Comparison of ENCODE assay signal across 8 cellular contexts in the genomic region with DNA sequence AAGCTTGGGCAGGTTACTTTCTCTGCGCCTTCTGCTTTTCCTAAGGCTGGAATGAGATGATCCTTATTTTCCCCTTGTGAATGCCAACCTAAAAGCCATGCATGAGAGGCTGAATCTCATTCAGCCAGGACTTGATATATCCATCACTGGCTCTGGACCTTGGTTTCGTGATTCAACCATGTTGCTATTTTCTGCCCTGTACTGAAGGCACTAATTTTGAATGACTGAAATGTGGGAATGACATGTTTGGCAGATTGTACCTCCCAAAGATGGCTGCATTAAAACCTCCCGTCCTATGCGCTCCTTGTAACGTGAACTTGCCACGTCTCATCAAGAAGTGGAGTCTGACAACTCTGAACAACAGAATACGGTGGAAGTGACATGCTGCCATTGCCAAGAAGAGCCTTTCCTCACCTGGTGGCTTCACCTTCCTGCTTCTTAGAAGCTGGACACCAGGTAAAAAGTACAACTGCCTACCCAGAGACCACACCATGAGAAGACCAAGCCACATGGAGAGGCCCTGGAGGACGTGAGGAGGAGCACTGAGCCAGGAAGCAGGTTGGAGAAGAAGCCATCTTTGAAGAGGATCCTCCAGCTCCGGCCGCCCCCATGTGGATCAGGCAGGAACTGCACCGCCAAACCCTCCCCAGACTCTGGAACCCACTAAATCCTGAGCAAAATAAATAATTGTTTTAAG.
DNase-seq lines count a peak whose midpoint lies in the region; ATAC-seq lines count a peak whose summit lies in the region.

No MANE protein-coding gene starts in this region.

- H3K4me3 ChIP-seq in mesendoderm (ENCODE audit: low read length), result no peak overlapping the region

- no peaks in the 10 kb centered on the region for H3K79me1 ChIP-seq in mesendoderm (ENCODE audit: low read length)

- H3K23ac ChIP-seq in mesendoderm (ENCODE audit: low read length), result no peak overlapping the region

- H3K9me3 Mint-ChIP-seq in activated CD4-positive, alpha-beta memory T cell treated with anti-CD3 and anti-CD28 coated beads for 36 hours, result no peaks in the 10 kb centered on the region

- H3K4me3 Mint-ChIP-seq in activated CD4-positive, alpha-beta memory T cell treated with anti-CD3 and anti-CD28 coated beads for 36 hours, result no peak overlapping the region

- intact Hi-C loops in activated CD4-positive, alpha-beta memory T cell treated with anti-CD3 and anti-CD28 coated beads for 36 hours (cut with micrococcal nuclease), result loop anchor here (1.0 kb wide), 3 partner anchors 9 to 187 kb away; no protein-coding TSS in a partner anchor

- POLR2A ChIA-PET in activated CD4-positive, alpha-beta memory T cell treated with anti-CD3 and anti-CD28 coated beads for 36 hours (lab: Charles Lee), result interaction anchor here (1.1 kb wide), 1 partner anchor 14 kb away, joined by 4 read pairs; no protein-coding TSS in a partner anchor

- no peaks in the 10 kb centered on the region for H3K4me1 ChIP-seq in mesendoderm (ENCODE audit: control insufficient read depth, low read depth, low read length)

- H2BK5ac ChIP-seq in mesendoderm (ENCODE audit: low read length), result no peak overlapping the region

- no peak overlapping the region for H3K4me2 ChIP-seq in mesendoderm (ENCODE audit: low read length)

- no peak overlapping the region for H4K5ac ChIP-seq in mesendoderm (ENCODE audit: low read length)

- H3K56ac ChIP-seq in mesendoderm (ENCODE audit: low read length), result no peak overlapping the region

- WGBS in mesendoderm (ENCODE audit: extremely low coverage, insufficient coverage, low lambda C conversion rate), result no CpG with 5 or more reads among the region's 11 CpGs

- no peaks in the 10 kb centered on the region for H3K36me3 ChIP-seq in mesendoderm (ENCODE audit: control insufficient read depth, insufficient read depth, low read length)

- ATAC-seq in HG03103 (IDR thresholded peaks at IDR 0.05; ENCODE audit: low read depth, unreplicated experiment), result peak; percentile 67

- CTCF ChIA-PET in activated CD4-positive, alpha-beta memory T cell treated with anti-CD3 and anti-CD28 coated beads for 36 hours (lab: Charles Lee), result interaction anchor here (0.9 to 10.4 kb wide), 18 partner anchors 9 to 955 kb away, joined by 3 to 157 read pairs (median 6); partner anchors contain the start of gene APBB2

- peak overlapping the region; percentile 64 for H3K27ac Mint-ChIP-seq in activated CD4-positive, alpha-beta memory T cell treated with anti-CD3 and anti-CD28 coated beads for 36 hours

- H2BK15ac ChIP-seq in mesendoderm (replicated peaks; ENCODE audit: low read depth), result no peak overlapping the region

- no peaks in the 10 kb centered on the region for H3K27me3 ChIP-seq in mesendoderm (ENCODE audit: insufficient read depth, low read length, poor library complexity)

- no peak overlapping the region for H2BK120ac ChIP-seq in mesendoderm (ENCODE audit: low read depth, low read length)

- no peak overlapping the region for H3K27ac ChIP-seq in mesendoderm (ENCODE audit: low read depth, low read length)

- no peaks in the 10 kb centered on the region for H3K36me3 Mint-ChIP-seq in activated CD4-positive, alpha-beta memory T cell treated with anti-CD3 and anti-CD28 coated beads for 36 hours

- peaks cover 15% of the 10 kb centered on the region for H3K4me1 Mint-ChIP-seq in activated CD4-positive, alpha-beta memory T cell treated with anti-CD3 and anti-CD28 coated beads for 36 hours (ENCODE audit: low read depth)

- peak; percentile 37 for DNase-seq in NCI-H2171 treated with DMSO at 0.1 percent for 48 hours (lab: John Stamatoyannopoulos, UW)
- DNase-seq in NCI-H2171 (lab: John Stamatoyannopoulos, UW), result no peak
- DNase-seq in NCI-H510A treated with DMSO at 0.1 percent for 48 hours (lab: John Stamatoyannopoulos, UW), result peak; percentile 26
- DNase-seq in activated CD4-positive, alpha-beta memory T cell treated with anti-CD3 and anti-CD28 coated beads for 36 hours, result peak; percentile 87
- peak; percentile 71 for DNase-seq in ecto neural progenitor cell (ENCODE audit: low spot score)
- DNase-seq in mesendoderm, result peak; percentile 64
- DNase-seq in stimulated activated CD8-positive, alpha-beta memory T cell treated with anti-CD3 and anti-CD28 coated beads, Interleukin-7, amount 100 ng/mL, for 4 hours (ENCODE audit: low read depth in 2 of 2), result peak; percentile 21 to 38

- peaks cover 14% of the 10 kb centered on the region for H3K27me3 Mint-ChIP-seq in activated CD4-positive, alpha-beta memory T cell treated with anti-CD3 and anti-CD28 coated beads for 36 hours

- H3K9ac ChIP-seq in mesendoderm (ENCODE audit: low read length), result no peak overlapping the region

- H4K8ac ChIP-seq in mesendoderm (ENCODE audit: low read depth, low read length), result no peak overlapping the region

- H3K79me2 ChIP-seq in mesendoderm (ENCODE audit: control insufficient read depth, insufficient read depth, low read length), result no peaks in the 10 kb centered on the region

- no peak overlapping the region for H2AK5ac ChIP-seq in mesendoderm (ENCODE audit: low read length)

- no peak overlapping the region for H3K18ac ChIP-seq in mesendoderm (ENCODE audit: low read length)

- H3K4ac ChIP-seq in mesendoderm (ENCODE audit: low read depth, low read length), result no peak overlapping the region
